9 cellular contexts compared by ENCODE assay signal in the genomic region with DNA sequence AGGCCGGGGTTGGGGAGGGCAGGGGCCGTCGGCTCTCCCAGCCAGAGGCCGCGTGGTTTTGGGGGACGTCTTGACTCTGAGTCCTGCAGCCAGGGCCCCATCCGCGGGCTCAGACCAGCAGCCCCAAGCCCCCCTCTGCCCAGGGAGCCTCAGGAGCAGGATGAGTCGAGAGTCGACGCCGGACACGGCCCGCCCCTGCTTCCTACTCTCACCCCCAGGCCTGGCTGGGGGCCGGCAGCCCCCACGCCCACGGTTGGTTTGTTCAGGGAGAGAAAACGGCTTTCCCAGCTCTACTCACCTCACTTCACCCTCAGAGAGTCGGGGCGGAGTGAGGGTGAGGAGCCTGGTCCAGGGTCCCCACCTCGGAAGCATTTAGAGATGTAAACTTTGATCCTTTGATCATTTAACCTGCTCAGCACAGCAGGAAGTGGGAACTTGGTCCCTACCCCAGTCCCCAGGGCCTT. TPM values are rescaled to one million over a fixed set of nuclear protein-coding genes. Genes with fewer than 3 reads are reported as not detected.
DNase-seq lines count a peak whose midpoint lies in the region; ATAC-seq and TF ChIP-seq lines count a peak whose summit lies in the region.
"Had no signal": no experiment of that assay in that cellular context is flagged by ENCODE, and none has a peak within 500 bp of the region (broad histone marks: within the 10 kb centered on the region; RNA-seq: fewer than 3 reads in every experiment).

No MANE protein-coding gene starts in this region.

- no peak for ATAC-seq in central memory CD8-positive, alpha-beta T cell (replicated peaks; ENCODE audit: extremely low read depth, poor library complexity, severe bottlenecking)
- ATAC-seq in HG02610 (IDR thresholded peaks at IDR 0.05; ENCODE audit: unreplicated experiment) = no peak

- peaks cover 9% of the 10 kb centered on the region for H3K4me1 Mint-ChIP-seq in central memory CD8-positive, alpha-beta T cell
- peaks cover 3% of the 10 kb centered on the region for H3K4me1 Mint-ChIP-seq in mesothelial cell of epicardium

- peaks cover 1% of the 10 kb centered on the region for H3K36me3 Mint-ChIP-seq in central memory CD8-positive, alpha-beta T cell (ENCODE audit: insufficient read depth)
- no peaks in the 10 kb centered on the region for H3K36me3 Mint-ChIP-seq in mesothelial cell of epicardium

- CTCF ChIA-PET in GM10248 (lab: Yijun Ruan, JAX) = interaction anchor here (0.8 kb wide), 1 partner anchor 178 kb away, joined by 3 read pairs; no protein-coding TSS in a partner anchor

- peak; percentile 21 for DNase-seq in stimulated activated CD4-positive, alpha-beta T cell treated with anti-CD3 and anti-CD28 coated beads, Interleukin-15, amount 100 ng/mL, for 24 hours
- no peak for DNase-seq in stimulated activated CD4-positive, alpha-beta T cell treated with anti-CD3 and anti-CD28 coated beads, Interleukin-12 subunit alpha, Interleukin-12 subunit beta, amount 100 ng/mL, for 4 hours
- no peak for DNase-seq in central memory CD8-positive, alpha-beta T cell (ENCODE audit: low spot score in 2 of 2)
- no peak for DNase-seq in mesothelial cell of epicardium (ENCODE audit: low spot score in 2 of 2, unreplicated experiment in 2 of 2)
- no peak for DNase-seq in ureter (ENCODE audit: low spot score)
- no peak for DNase-seq in anterior cingulate cortex (lab: John Stamatoyannopoulos, UW)
- no peak for DNase-seq in GM10248 (ENCODE audit: extremely low spot score)
- DNase-seq: islet precursor cell had no signal

- POLR2A ChIA-PET in GM10248 (lab: Yijun Ruan, JAX) = no interaction called here

- TF ChIP-seq CTCF in mesothelial cell of epicardium (IDR thresholded peaks at IDR 0.05; ENCODE audit: unreplicated experiment) = no peak
- no peak for TF ChIP-seq CTCF in GM10248 (IDR thresholded peaks at IDR 0.05; ENCODE audit: control extremely low read depth, extremely low read depth, low read depth, missing control alignments)

- no peak overlapping the region for H3K27ac Mint-ChIP-seq in central memory CD8-positive, alpha-beta T cell (ENCODE audit: low read depth)
- no peak overlapping the region for H3K27ac Mint-ChIP-seq in mesothelial cell of epicardium

- H3K9me3 Mint-ChIP-seq in central memory CD8-positive, alpha-beta T cell = no peaks in the 10 kb centered on the region
- H3K9me3 Mint-ChIP-seq in mesothelial cell of epicardium = no peaks in the 10 kb centered on the region

- H3K4me3 Mint-ChIP-seq in central memory CD8-positive, alpha-beta T cell = peak overlapping the region; percentile 54
- peak overlapping the region; percentile 60 for H3K4me3 Mint-ChIP-seq in mesothelial cell of epicardium

- peaks cover 29% of the 10 kb centered on the region for H3K27me3 Mint-ChIP-seq in central memory CD8-positive, alpha-beta T cell
- peaks cover 17% of the 10 kb centered on the region for H3K27me3 Mint-ChIP-seq in mesothelial cell of epicardium (ENCODE audit: low read depth)

RNA-seq across cellular contexts. Expression of gene SNORC, which starts 6.9 kb away (rescaled TPM):
- 3.4 to 6.0 TPM (median 4.1 TPM) in 3 replicates for total RNA-seq in mesothelial cell of epicardium
- 7.3 TPM for total RNA-seq in ureter
